13 cellular contexts compared by ENCODE assay signal in the genomic region with DNA sequence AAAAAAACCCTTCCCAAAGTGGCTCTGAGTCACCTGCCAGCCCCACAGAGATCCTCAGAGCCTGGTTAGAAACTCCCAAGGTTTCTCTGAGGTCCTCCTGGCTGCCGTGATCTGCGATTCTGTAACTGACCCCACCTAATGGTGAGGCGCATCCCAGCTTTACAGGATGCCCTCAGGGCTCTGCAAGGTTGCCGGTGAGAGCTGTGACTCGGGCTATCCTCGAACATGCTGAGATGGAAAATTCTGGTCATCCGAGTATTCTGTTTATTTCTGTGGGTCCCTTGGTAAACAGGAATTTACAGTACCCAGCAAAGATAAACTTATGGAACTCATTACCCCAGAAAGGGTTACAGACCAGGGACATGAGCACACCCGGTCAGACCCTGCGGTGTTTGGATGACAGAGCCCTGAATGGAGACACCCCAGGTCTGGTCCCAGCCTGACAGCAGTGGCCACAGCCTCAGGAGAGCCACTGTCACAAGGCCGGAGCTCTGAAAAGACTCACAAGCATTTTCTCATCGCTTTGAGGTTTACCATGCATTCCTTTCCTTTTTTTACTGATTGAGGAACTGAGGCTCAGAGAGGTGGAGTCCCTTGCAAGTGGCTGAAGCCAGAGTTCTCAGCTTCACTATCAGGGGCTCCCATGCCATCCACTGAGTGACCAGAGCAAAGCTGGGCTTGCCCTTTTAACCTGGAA. TPM values are rescaled to one million over a fixed set of nuclear protein-coding genes. Genes with fewer than 3 reads are reported as not detected.
DNase-seq lines count a peak whose midpoint lies in the region; ATAC-seq and TF ChIP-seq lines count a peak whose summit lies in the region.
"Had no signal": no experiment of that assay in that cellular context is flagged by ENCODE, and none has a peak within 500 bp of the region (broad histone marks: within the 10 kb centered on the region; RNA-seq: fewer than 3 reads in every experiment).

No MANE protein-coding gene starts in this region.

- peak overlapping the region; percentile 22 for H3K27ac ChIP-seq in brain microvascular endothelial cell
- H3K27ac ChIP-seq: vagina had no signal

- H3K36me3 Mint-ChIP-seq in activated CD4-positive, alpha-beta T cell treated with anti-CD3 and anti-CD28 coated beads, Interleukin-2, amount 10 ng/mL, durations not matched to agents 24 days and 14 days (ENCODE audit: low read depth): peaks cover 3% of the 10 kb centered on the region

- H3K27ac Mint-ChIP-seq in activated CD4-positive, alpha-beta T cell treated with anti-CD3 and anti-CD28 coated beads, Interleukin-2, amount 10 ng/mL, durations not matched to agents 24 days and 14 days: peak overlapping the region; percentile 12

- no peaks in the 10 kb centered on the region for H3K9me3 Mint-ChIP-seq in activated CD4-positive, alpha-beta T cell treated with anti-CD3 and anti-CD28 coated beads, Interleukin-2, amount 10 ng/mL, durations not matched to agents 24 days and 14 days

- ATAC-seq in HG02870 (IDR thresholded peaks at IDR 0.05; ENCODE audit: unreplicated experiment): no peak

- H3K27me3 ChIP-seq in brain microvascular endothelial cell (replicated peaks): no peaks in the 10 kb centered on the region
- H3K27me3 ChIP-seq: vagina had no signal

- DNase-seq in activated CD4-positive, alpha-beta T cell treated with anti-CD3 and anti-CD28 coated beads, Interleukin-2, amount 10 ng/mL, durations not matched to agents 24 days and 14 days: no peak
- no peak for DNase-seq in activated CD4-positive, alpha-beta T cell treated with anti-CD3 and anti-CD28 coated beads for 1 hour
- peak; percentile 70 for DNase-seq in MV-4-11 (lab: John Stamatoyannopoulos, UW)
- no peak for DNase-seq in brain microvascular endothelial cell
- DNase-seq in renal cortical epithelial cell (ENCODE audit: low read depth): peak; percentile 61
- no peak for DNase-seq in NAMALWA (ENCODE audit: low spot score)
- DNase-seq in D341Med (ENCODE audit: low spot score): no peak
- DNase-seq: effector memory CD4-positive, alpha-beta T cell; H7; NCI-H2029; occipital lobe had no signal

- H3K4me3 Mint-ChIP-seq in activated CD4-positive, alpha-beta T cell treated with anti-CD3 and anti-CD28 coated beads, Interleukin-2, amount 10 ng/mL, durations not matched to agents 24 days and 14 days: no peak overlapping the region

- H3K36me3 ChIP-seq in brain microvascular endothelial cell (replicated peaks): no peaks in the 10 kb centered on the region
- H3K36me3 ChIP-seq: vagina had no signal

- in situ Hi-C loops in brain microvascular endothelial cell (cut with HindIII; ENCODE audit: low pct_ligation_motif_present, low sequenced_read_pairs): no loop called here

- intact Hi-C loops in activated CD4-positive, alpha-beta T cell treated with anti-CD3 and anti-CD28 coated beads, Interleukin-2, amount 10 ng/mL, durations not matched to agents 24 days and 14 days (cut with micrococcal nuclease): no loop called here

- no peak overlapping the region for H3K4me3 ChIP-seq in brain microvascular endothelial cell (ENCODE audit: low read depth, low read length)
- H3K4me3 ChIP-seq: vagina had no signal

- H3K27me3 Mint-ChIP-seq in activated CD4-positive, alpha-beta T cell treated with anti-CD3 and anti-CD28 coated beads, Interleukin-2, amount 10 ng/mL, durations not matched to agents 24 days and 14 days: no peaks in the 10 kb centered on the region

- peaks cover 84% of the 10 kb centered on the region for H3K4me1 Mint-ChIP-seq in activated CD4-positive, alpha-beta T cell treated with anti-CD3 and anti-CD28 coated beads, Interleukin-2, amount 10 ng/mL, durations not matched to agents 24 days and 14 days

- TF ChIP-seq CTCF in brain microvascular endothelial cell (IDR thresholded peaks at IDR 0.05; ENCODE audit: low read depth, low read length, missing control alignments): peak; percentile 21

RNA-seq across cellular contexts. Expression of a gene that starts 22.2 kb away (rescaled TPM):
- 509 and 511 TPM in 2 replicates for total RNA-seq in activated CD4-positive, alpha-beta T cell treated with anti-CD3 and anti-CD28 coated beads, Interleukin-2, amount 10 ng/mL, durations not matched to agents 24 days and 14 days
- total RNA-seq in renal cortical epithelial cell: 58.1 and 84.0 TPM in 2 replicates
- total RNA-seq: occipital lobe had no signal

RNA-seq across cellular contexts. Expression of a gene that starts 42.3 kb away (rescaled TPM):
- 61.0 and 62.8 TPM in 2 replicates for total RNA-seq in activated CD4-positive, alpha-beta T cell treated with anti-CD3 and anti-CD28 coated beads, Interleukin-2, amount 10 ng/mL, durations not matched to agents 24 days and 14 days
- total RNA-seq in renal cortical epithelial cell: not detected in 2 replicates
- total RNA-seq: H7, vagina had no signal

Comparison
In these comparisons a context has a peak if more than half of its experiments do, and no peak if none do; other contexts are left out.
1. DNase-seq: peak in MV-4-11 (single experiment) and renal cortical epithelial cell (single experiment); none in activated CD4-positive, alpha-beta T cell treated with anti-CD3 and anti-CD28 coated beads, Interleukin-2, amount 10 ng/mL, durations not matched to agents 24 days and 14 days (single experiment), activated CD4-positive, alpha-beta T cell treated with anti-CD3 and anti-CD28 coated beads for 1 hour (single experiment), brain microvascular endothelial cell (single experiment), NAMALWA (single experiment) and D341Med (single experiment).
2. RNA of a gene that starts 42.3 kb away (total RNA-seq): 61.0 to 62.8 TPM in activated CD4-positive, alpha-beta T cell treated with anti-CD3 and anti-CD28 coated beads, Interleukin-2, amount 10 ng/mL, durations not matched to agents 24 days and 14 days; not detected in renal cortical epithelial cell; every median in the first group is over 10 times any median in the second.